In the genomic region with DNA sequence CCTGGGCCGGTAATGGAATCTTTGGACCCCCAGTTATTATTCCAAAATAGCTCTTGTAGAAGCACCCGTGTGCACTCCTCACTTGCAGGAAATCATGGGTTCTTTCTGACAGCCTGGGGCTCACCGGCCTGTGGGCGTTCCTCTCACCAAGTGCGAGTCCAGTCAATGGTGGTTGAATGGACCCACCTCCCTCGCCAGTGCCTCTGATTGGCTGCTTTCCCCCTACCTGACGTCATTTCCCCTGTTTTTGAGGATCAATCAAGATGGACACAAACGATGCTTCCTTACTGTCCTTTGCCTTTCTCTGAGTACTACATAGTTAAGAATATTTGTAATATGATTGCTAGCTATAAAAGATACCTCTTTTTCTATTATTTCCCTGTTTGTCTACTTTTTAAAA, we compare ENCODE assay signal across 21 cellular contexts. TPM values are rescaled to one million over a fixed set of nuclear protein-coding genes. Genes with fewer than 3 reads are reported as not detected.
A peak's percentile ranks its signal among the peaks of the same experiment; 100 is the strongest.
DNase-seq lines count a peak whose midpoint lies in the region; ATAC-seq, FAIRE-seq and TF ChIP-seq lines count a peak whose summit lies in the region.
"Had no signal": no experiment of that assay in that cellular context is flagged by ENCODE, and none has a peak within 500 bp of the region (broad histone marks: within the 10 kb centered on the region; RNA-seq: fewer than 3 reads in every experiment).

No MANE protein-coding gene starts in this region.

- H3K27me3 ChIP-seq in HepG2 (ENCODE audit: control insufficient read depth in 1 of 2, insufficient read depth in 2 of 2, low read length in 2 of 2) (peaks cover 1 to 7% of the 10 kb centered on the region in 2 experiments; a peak in 2 of 5 replicates), right lobe of liver (no peaks in the 10 kb centered on the region), WERI-Rb-1 (ENCODE audit: insufficient read depth, low read depth, severe bottlenecking) (no peaks in the 10 kb centered on the region), SK-N-SH (ENCODE audit: insufficient read depth) (no peaks in the 10 kb centered on the region)
- H3K27me3 ChIP-seq: BE2C had no signal

- BruUV-seq in HepG2 (replicated peaks; lab: Mats Ljungman, UMichigan): no TSS peak

- H3K4me2 ChIP-seq in HepG2 (ENCODE audit: low read depth, low read length): no peak overlapping the region
- H3K4me2 ChIP-seq in SK-N-SH: no peak overlapping the region
- H3K4me2 ChIP-seq: KMS-11 had no signal

- intact Hi-C loops in HepG2 (cut with micrococcal nuclease; ENCODE audit: unreplicated experiment) (no loop called here), right lobe of liver (cut with DNase I) (no loop called here)

- H2AFZ ChIP-seq in HepG2 (ENCODE audit: low read length): no peak overlapping the region
- no peak overlapping the region for H2AFZ ChIP-seq in SK-N-SH (ENCODE audit: low read depth)
- H2AFZ ChIP-seq: GM23248 had no signal

- H3K4me1 ChIP-seq in HepG2 (ENCODE audit: insufficient read depth, low read length) (no peaks in the 10 kb centered on the region), right lobe of liver (no peaks in the 10 kb centered on the region), SK-N-SH (ENCODE audit: control insufficient read depth in 1 of 2, insufficient read depth in 2 of 2, low read depth in 1 of 2, low read length in 1 of 2) (no peaks in the 10 kb centered on the region)
- H3K4me1 ChIP-seq: BE2C had no signal

- TF ChIP-seq RAD21 in HepG2 (CRISPR knock-in tag; IDR thresholded peaks at IDR 0.05): no peak
- TF ChIP-seq RAD21 in SK-N-SH (IDR thresholded peaks at IDR 0.05; ENCODE audit: low read length): no peak

- H3K9me2 ChIP-seq in SK-N-SH: no peaks in the 10 kb centered on the region

- CTCF ChIA-PET in HepG2 (lab: Yijun Ruan, JAX; ENCODE audit: low intra/inter-chr PET ratio, low total read pairs): no interaction called here
- CTCF ChIA-PET in SK-N-SH (lab: Yijun Ruan, JAX): interaction anchor here (1.3 to 2.4 kb wide), 3 partner anchors 13 to 57 kb away, joined by 3 to 8 read pairs (median 4); no protein-coding TSS in a partner anchor

- H3K27ac ChIP-seq in HepG2 (ENCODE audit: extremely low read length, insufficient read depth, low read length): no peak overlapping the region
- H3K27ac ChIP-seq in right lobe of liver: no peak overlapping the region
- peak overlapping the region; percentile 54 for H3K27ac ChIP-seq in WERI-Rb-1
- no peak overlapping the region for H3K27ac ChIP-seq in SK-N-SH (ENCODE audit: low read depth in 2 of 2, low read length in 1 of 2)
- H3K27ac ChIP-seq: GM23248, KMS-11 had no signal

- in situ Hi-C loops in HepG2 (cut with HindIII; ENCODE audit: extremely low pct_ligation_motif_present, low pct_unique_long_range_greater_than_20kb): no loop called here

- POLR2A ChIA-PET in HepG2 (lab: Yijun Ruan, JAX): no interaction called here
- POLR2A ChIA-PET in SK-N-SH (lab: Yijun Ruan, JAX): no interaction called here

- TF ChIP-seq POLR2A in HepG2 (IDR thresholded peaks at IDR 0.05; ENCODE audit: insufficient read depth in 1 of 2, low read depth in 2 of 2, low read length in 2 of 2) (no peak), right lobe of liver (IDR thresholded peaks at IDR 0.05) (no peak)

- H3K4me3 ChIP-seq in HepG2 (replicated peaks in 1 of 3; ENCODE audit: insufficient read depth in 1 of 3, low read depth in 2 of 3, low read length in 3 of 3): no peak overlapping the region
- no peak overlapping the region for H3K4me3 ChIP-seq in right lobe of liver
- H3K4me3 ChIP-seq in WERI-Rb-1 (ENCODE audit: low read depth, low read length): peak overlapping the region; percentile 14; the same call in 1 of the 2 replicates
- H3K4me3 ChIP-seq in SK-N-SH (ENCODE audit: low read depth in 2 of 2, low read length in 1 of 2): no peak overlapping the region
- H3K4me3 ChIP-seq: GM23248 had no signal

- no peak for FAIRE-seq in HepG2 (lab: Jason Lieb, UNC)

- TF ChIP-seq CTCF in HepG2 (CRISPR knock-in tag; IDR thresholded peaks at IDR 0.05) (no peak), right lobe of liver (IDR thresholded peaks at IDR 0.05) (no peak), WERI-Rb-1 (IDR thresholded peaks at IDR 0.05; ENCODE audit: low read depth, low read length) (no peak), GM10266 (IDR thresholded peaks at IDR 0.05; ENCODE audit: control insufficient read depth, insufficient read depth, low read depth, missing control alignments) (no peak), SK-N-SH (IDR thresholded peaks at IDR 0.05) (no peak)

- H4K20me1 ChIP-seq in HepG2 (ENCODE audit: insufficient read depth, low read length) (no peaks in the 10 kb centered on the region), SK-N-SH (ENCODE audit: insufficient read depth) (no peaks in the 10 kb centered on the region)

- WGBS in HepG2 (ENCODE audit: low lambda C conversion rate): 43% methylated on average over 7 of the region's 8 CpGs
- 50% methylated on average over 3 of the region's 8 CpGs for WGBS in right lobe of liver (ENCODE audit: insufficient coverage, low coverage, low lambda C conversion rate, missing lambda C conversion rate)
- WGBS in SK-N-SH (ENCODE audit: low lambda C conversion rate): 72% methylated on average over 6 of the region's 8 CpGs

- H3K36me3 ChIP-seq in HepG2 (replicated peaks in 1 of 2; ENCODE audit: control insufficient read depth in 1 of 2, insufficient read depth in 2 of 2, low read length in 2 of 2) (no peaks in the 10 kb centered on the region), right lobe of liver (no peaks in the 10 kb centered on the region), WERI-Rb-1 (no peaks in the 10 kb centered on the region), SK-N-SH (replicated peaks in 1 of 2; ENCODE audit: control insufficient read depth in 1 of 2, insufficient read depth in 2 of 2, low read length in 1 of 2) (no peaks in the 10 kb centered on the region)
- H3K36me3 ChIP-seq: BE2C had no signal

- H3K79me2 ChIP-seq in HepG2 (ENCODE audit: insufficient read depth, low read length) (no peaks in the 10 kb centered on the region), SK-N-SH (ENCODE audit: insufficient read depth) (no peaks in the 10 kb centered on the region)

- TF ChIP-seq EP300 in HepG2 (IDR thresholded peaks at IDR 0.05; ENCODE audit: low read depth in 2 of 2, low read length in 2 of 2): no peak
- no peak for TF ChIP-seq EP300 in HepG2 (CRISPR knock-in tag; IDR thresholded peaks at IDR 0.05; ENCODE audit: borderline replicate concordance)
- TF ChIP-seq EP300 in SK-N-SH (IDR thresholded peaks at IDR 0.05; ENCODE audit: borderline replicate concordance in 1 of 2, low read depth in 1 of 2, low read length in 1 of 2): no peak

- H3K9me3 ChIP-seq in HepG2 (ENCODE audit: low read length) (no peaks in the 10 kb centered on the region), right lobe of liver (no peaks in the 10 kb centered on the region), WERI-Rb-1 (ENCODE audit: severe bottlenecking) (peaks cover 2% of the 10 kb centered on the region), SK-N-SH (no peaks in the 10 kb centered on the region)
- H3K9me3 ChIP-seq: BE2C had no signal

- ATAC-seq in HepG2: no peak
- ATAC-seq in right lobe of liver: no peak
- no peak for ATAC-seq in GM18519 (IDR thresholded peaks at IDR 0.05; ENCODE audit: low FRiP score, unreplicated experiment)
- ATAC-seq: Panc1, Right ventricle myocardium inferior, SK-N-SH treated with all-trans-retinoic acid at 6 μM for 48 hours had no signal

- H3K9ac ChIP-seq in HepG2 (ENCODE audit: insufficient read depth, low read depth, low read length) (no peak overlapping the region), SK-N-SH (no peak overlapping the region)
- H3K9ac ChIP-seq: GM23248, KMS-11 had no signal

- H3F3A ChIP-seq in SK-N-SH (replicated peaks; ENCODE audit: insufficient read depth): no peaks in the 10 kb centered on the region

- no peak for DNase-seq in HepG2 (ENCODE audit: low spot score)
- no peak for DNase-seq in right lobe of liver
- DNase-seq in WERI-Rb-1: peak; percentile 64
- peak; percentile 27 for DNase-seq in inferior parietal cortex (ENCODE audit: extremely low spot score)
- no peak for DNase-seq in NCI-H146 treated with DMSO at 0.1 percent for 48 hours (lab: John Stamatoyannopoulos, UW; ENCODE audit: unreplicated experiment)
- no peak for DNase-seq in GM10266 (ENCODE audit: extremely low spot score)
- DNase-seq in SK-N-SH: no peak
- DNase-seq: 8988T; BE2C; Calu3; CD4-positive, alpha-beta T cell; DMS79; GM23248; NCI-H1694 treated with DMSO at 0.1 percent for 48 hours; NCI-H774 had no signal

TF ChIP-seq in SK-N-SH, 30 proteins besides CTCF, POLR2A, EP300 and RAD21 (continues in another document):
- TF ChIP-seq CHD2 (IDR thresholded peaks at IDR 0.05; ENCODE audit: low read length, partially characterized antibody): no peak
- no peak for TF ChIP-seq MXI1 (IDR thresholded peaks at IDR 0.05; ENCODE audit: low read depth, low read length)
- no peak for TF ChIP-seq POLR2AphosphoS5 (IDR thresholded peaks at IDR 0.05; ENCODE audit: low read depth, low read length)

RNA-seq across cellular contexts. Expression of gene MOBP, which starts 18.1 kb away (rescaled TPM):
- total RNA-seq in HepG2 (2016; rRNA removed; fragmentation: Illumina TruSeq; extraction: Trizol): not detected in 2 replicates
- not detected in 2 replicates for total RNA-seq in HepG2 (2016; cell fraction: cytosol; rRNA removed; fragmentation: Illumina TruSeq; extraction: Trizol; ENCODE audit: low read depth)
- not detected in 2 replicates for total RNA-seq in HepG2 (2016; cell fraction: insoluble cytoplasmic fraction; rRNA removed; fragmentation: Illumina TruSeq; extraction: Trizol)
- not detected in 2 replicates for total RNA-seq in HepG2 (2016; cell fraction: membrane; rRNA removed; fragmentation: Illumina TruSeq; extraction: Trizol)
- total RNA-seq in HepG2 (2016; cell fraction: nucleus; rRNA removed; fragmentation: Illumina TruSeq; extraction: Trizol): not detected in 2 replicates
- polyA plus RNA-seq in HepG2 (2011; rRNA removed): not detected in 2 replicates
- polyA plus RNA-seq in HepG2 (2011; cell fraction: cytosol; rRNA removed): 0.01 TPM in 1 of 2 replicates, not detected in the other
- polyA plus RNA-seq in HepG2 (2011; cell fraction: nucleus; rRNA removed): not detected in 2 replicates
- polyA plus RNA-seq in HepG2 (2012): not detected in 2 replicates
- not detected in 2 replicates for polyA plus RNA-seq in HepG2 (2016; cell fraction: cytosol; fragmentation: Illumina TruSeq; extraction: Trizol; ENCODE audit: low read depth)
- not detected in 2 replicates for polyA plus RNA-seq in HepG2 (2016; cell fraction: insoluble cytoplasmic fraction; fragmentation: Illumina TruSeq; extraction: Trizol; ENCODE audit: low read depth)
- not detected in 2 replicates for polyA plus RNA-seq in HepG2 (2016; cell fraction: membrane; fragmentation: Illumina TruSeq; extraction: Trizol; ENCODE audit: low read depth)
- not detected in 2 replicates for polyA plus RNA-seq in HepG2 (2016; cell fraction: nucleus; fragmentation: Illumina TruSeq; extraction: Trizol; ENCODE audit: insufficient read depth, low read depth)
- not detected in 2 replicates for polyA minus RNA-seq in HepG2 (2011; rRNA and poly(A)+ RNA removed; ENCODE audit: low replicate concordance)
- polyA minus RNA-seq in HepG2 (2011; cell fraction: cytosol; rRNA and poly(A)+ RNA removed): not detected in 2 replicates
- not detected in 2 replicates for polyA minus RNA-seq in HepG2 (2011; cell fraction: nucleus; rRNA and poly(A)+ RNA removed)
- total RNA-seq in right lobe of liver: not detected
- polyA plus RNA-seq in SK-N-SH (2012; rRNA removed): not detected in 2 replicates
- polyA plus RNA-seq in SK-N-SH (2012; cell fraction: cytosol; rRNA removed): not detected in 2 replicates
- not detected in 2 replicates for polyA plus RNA-seq in SK-N-SH (2012; cell fraction: nucleus; rRNA removed)
- total RNA-seq: CD4-positive, alpha-beta T cell; GM23248; M059J; Right ventricle myocardium inferior had no signal
- polyA plus RNA-seq: GM23248 had no signal

Comparison
In these comparisons a context has a peak if more than half of its experiments do, and no peak if none do; other contexts are left out.
1. DNase-seq: peak in WERI-Rb-1 (single experiment) and inferior parietal cortex (single experiment); none in HepG2 (single experiment), right lobe of liver (0 of 3), NCI-H146 treated with DMSO at 0.1 percent for 48 hours (single experiment), GM10266 (single experiment) and SK-N-SH (single experiment).